8 cellular contexts compared by ENCODE assay signal in genomic region chr3:137924628-137925027, GRCh38.
"Had no signal": no experiment of that assay in that cellular context is flagged by ENCODE, and none has a peak within 500 bp of the region (broad histone marks: within the 10 kb centered on the region; RNA-seq: fewer than 3 reads in every experiment).

No MANE protein-coding gene starts in this region.

- H3K36me3 Mint-ChIP-seq: IgD-negative memory B cell had no signal

- H3K4me2 ChIP-seq: KMS-11 had no signal

- H3K4me3 Mint-ChIP-seq: IgD-negative memory B cell had no signal

- H3K4me1 Mint-ChIP-seq: IgD-negative memory B cell had no signal

- ATAC-seq: HepG2, K562 had no signal

- H3K27ac ChIP-seq: HL-60, KMS-11 had no signal

- H3K4me3 ChIP-seq: K562 had no signal

- DNase-seq: IMR-90, KBM-7, KG1 had no signal

- H3K27ac Mint-ChIP-seq: IgD-negative memory B cell had no signal
